10 cellular contexts compared by ENCODE assay signal in the genomic region with DNA sequence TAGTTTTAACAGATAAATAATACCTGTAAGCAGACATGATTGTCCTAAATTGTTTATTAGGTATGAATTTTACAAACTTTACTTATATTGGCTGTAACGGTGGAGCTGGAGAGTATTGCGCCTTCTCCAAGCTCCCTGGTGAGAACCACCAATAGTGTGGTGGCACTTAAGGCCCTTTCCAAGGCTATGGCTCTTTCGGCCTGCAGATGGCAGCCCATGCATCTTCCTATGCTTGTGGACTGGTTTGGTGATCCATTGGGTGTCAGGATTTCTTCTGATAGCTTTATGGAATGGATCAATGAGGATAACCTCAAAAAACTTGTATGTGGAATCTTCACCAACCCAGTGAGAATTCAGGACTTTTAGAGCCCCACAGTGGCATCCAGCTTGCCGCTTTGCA. TPM values are rescaled to one million over a fixed set of nuclear protein-coding genes. Genes with fewer than 3 reads are reported as not detected.
DNase-seq lines count a peak whose midpoint lies in the region; ATAC-seq, FAIRE-seq and TF ChIP-seq lines count a peak whose summit lies in the region.
"Had no signal": no experiment of that assay in that cellular context is flagged by ENCODE, and none has a peak within 500 bp of the region (broad histone marks: within the 10 kb centered on the region; RNA-seq: fewer than 3 reads in every experiment).

No MANE protein-coding gene starts in this region.

- no peak overlapping the region for H3K27ac Mint-ChIP-seq in activated CD8-positive, alpha-beta memory T cell treated with anti-CD3 and anti-CD28 coated beads, Interleukin-2, amount 10 ng/mL, durations not matched to agents 7 days and 5 days
- H3K27ac Mint-ChIP-seq: activated naive CD4-positive, alpha-beta T cell treated with anti-CD3 and anti-CD28 coated beads, Interleukin-2, amount 50 U/mL, for 24 hours had no signal

- H3K4me1 ChIP-seq in smooth muscle cell (ENCODE audit: low read depth): no peaks in the 10 kb centered on the region

- CTCF ChIA-PET in activated CD8-positive, alpha-beta memory T cell treated with anti-CD3 and anti-CD28 coated beads, Interleukin-2, amount 10 ng/mL, durations not matched to agents 7 days and 5 days (lab: Charles Lee): interaction anchor here (1.4 kb wide), 1 partner anchor 9 kb away, joined by 4 read pairs; no protein-coding TSS in a partner anchor

- H3K27me3 Mint-ChIP-seq in activated CD8-positive, alpha-beta memory T cell treated with anti-CD3 and anti-CD28 coated beads, Interleukin-2, amount 10 ng/mL, durations not matched to agents 7 days and 5 days: no peaks in the 10 kb centered on the region
- H3K27me3 Mint-ChIP-seq: activated naive CD4-positive, alpha-beta T cell treated with anti-CD3 and anti-CD28 coated beads, Interleukin-2, amount 50 U/mL, for 24 hours had no signal

- H2AFZ ChIP-seq in smooth muscle cell (ENCODE audit: low read depth): no peak overlapping the region

- H4K20me1 ChIP-seq in smooth muscle cell (ENCODE audit: low read depth): peaks cover 24% of the 10 kb centered on the region

- WGBS in smooth muscle cell (ENCODE audit: low lambda C conversion rate): 59% methylated on average over 4 of the region's 4 CpGs

- DNase-seq in activated CD8-positive, alpha-beta memory T cell treated with anti-CD3 and anti-CD28 coated beads, Interleukin-2, amount 10 ng/mL, durations not matched to agents 7 days and 5 days: peak; percentile 41
- DNase-seq in activated CD8-positive, alpha-beta memory T cell treated with anti-CD3 and anti-CD28 coated beads for 24 hours: no peak
- DNase-seq in HUDEP-2 (lab: John Stamatoyannopoulos, UW; ENCODE audit: unreplicated experiment in 76 of 76) (peak in 48 of 76 experiments; percentile 1 to 45 (median 14)), cardiac fibroblast (ENCODE audit: low read depth in 2 of 2) (peak; percentile 40 to 53), smooth muscle cell (lab: John Stamatoyannopoulos, UW; ENCODE audit: unreplicated experiment) (no peak), D721Med (ENCODE audit: insufficient read length, low spot score) (no peak), NCI-H1417 treated with DMSO at 0.1 percent for 48 hours (lab: John Stamatoyannopoulos, UW) (no peak)
- DNase-seq: NCI-H226 had no signal

- no peaks in the 10 kb centered on the region for H3F3A ChIP-seq in smooth muscle cell (ENCODE audit: low read depth)

- H3K4me2 ChIP-seq in smooth muscle cell: no peak overlapping the region

- H3K4me3 ChIP-seq in cardiac fibroblast (replicated peaks in 1 of 2; ENCODE audit: low read depth in 2 of 2, low read length in 2 of 2): no peak overlapping the region
- H3K4me3 ChIP-seq in smooth muscle cell: no peak overlapping the region

- FAIRE-seq in D721Med (lab: Jason Lieb, UNC): no peak

- H3K36me3 Mint-ChIP-seq in activated CD8-positive, alpha-beta memory T cell treated with anti-CD3 and anti-CD28 coated beads, Interleukin-2, amount 10 ng/mL, durations not matched to agents 7 days and 5 days: peaks cover 1% of the 10 kb centered on the region
- H3K36me3 Mint-ChIP-seq: activated naive CD4-positive, alpha-beta T cell treated with anti-CD3 and anti-CD28 coated beads, Interleukin-2, amount 50 U/mL, for 24 hours had no signal

- no peak overlapping the region for H3K27ac ChIP-seq in smooth muscle cell (ENCODE audit: low read depth)

- no peak overlapping the region for H3K4me3 Mint-ChIP-seq in activated CD8-positive, alpha-beta memory T cell treated with anti-CD3 and anti-CD28 coated beads, Interleukin-2, amount 10 ng/mL, durations not matched to agents 7 days and 5 days
- H3K4me3 Mint-ChIP-seq: activated naive CD4-positive, alpha-beta T cell treated with anti-CD3 and anti-CD28 coated beads, Interleukin-2, amount 50 U/mL, for 24 hours had no signal

- no peaks in the 10 kb centered on the region for H3K36me3 ChIP-seq in smooth muscle cell (ENCODE audit: low read depth)

- H3K79me2 ChIP-seq in smooth muscle cell (ENCODE audit: low read depth): peaks cover 87% of the 10 kb centered on the region

- no peaks in the 10 kb centered on the region for H3K27me3 ChIP-seq in smooth muscle cell (ENCODE audit: low read depth)

- peaks cover 2% of the 10 kb centered on the region for H3K4me1 Mint-ChIP-seq in activated CD8-positive, alpha-beta memory T cell treated with anti-CD3 and anti-CD28 coated beads, Interleukin-2, amount 10 ng/mL, durations not matched to agents 7 days and 5 days

- no peaks in the 10 kb centered on the region for H3K9me3 ChIP-seq in smooth muscle cell (replicated peaks; ENCODE audit: low read depth)

- TF ChIP-seq CTCF in cardiac fibroblast (IDR thresholded peaks at IDR 0.05; ENCODE audit: low read depth, low read length) (peak; percentile 46), smooth muscle cell (IDR thresholded peaks at IDR 0.05; ENCODE audit: borderline replicate concordance, insufficient read depth, poor library complexity, severe bottlenecking) (peak; percentile 6), D721Med (IDR thresholded peaks at IDR 0.05; ENCODE audit: insufficient read depth, missing control alignments) (no peak)

- no peak overlapping the region for H3K9ac ChIP-seq in smooth muscle cell (ENCODE audit: low read depth)

- H3K9me3 Mint-ChIP-seq in activated CD8-positive, alpha-beta memory T cell treated with anti-CD3 and anti-CD28 coated beads, Interleukin-2, amount 10 ng/mL, durations not matched to agents 7 days and 5 days (ENCODE audit: low read depth): no peaks in the 10 kb centered on the region
- H3K9me3 Mint-ChIP-seq: activated naive CD4-positive, alpha-beta T cell treated with anti-CD3 and anti-CD28 coated beads, Interleukin-2, amount 50 U/mL, for 24 hours had no signal

- peak; percentile 61 for ATAC-seq in activated CD8-positive, alpha-beta memory T cell treated with anti-CD3 and anti-CD28 coated beads, Interleukin-2, amount 10 ng/mL, durations not matched to agents 7 days and 5 days
- ATAC-seq in GM21447 (IDR thresholded peaks at IDR 0.05; ENCODE audit: unreplicated experiment): no peak

RNA-seq across cellular contexts. Expression of a gene that starts 7.8 kb away (rescaled TPM):
- total RNA-seq in activated CD8-positive, alpha-beta memory T cell treated with anti-CD3 and anti-CD28 coated beads, Interleukin-2, amount 10 ng/mL, durations not matched to agents 7 days and 5 days: 10 to 100 TPM; 13.4 to 15.3 TPM
- total RNA-seq in smooth muscle cell: 18.8 and 19.1 TPM in 2 replicates
- 6.9 and 9.0 TPM in 2 replicates for polyA plus RNA-seq in smooth muscle cell

Comparison
In these comparisons a context has a peak if more than half of its experiments do, and no peak if none do; other contexts are left out.
1. DNase-seq: peak in activated CD8-positive, alpha-beta memory T cell treated with anti-CD3 and anti-CD28 coated beads, Interleukin-2, amount 10 ng/mL, durations not matched to agents 7 days and 5 days (single experiment), HUDEP-2 (48 of 76) and cardiac fibroblast (2 of 2); none in activated CD8-positive, alpha-beta memory T cell treated with anti-CD3 and anti-CD28 coated beads for 24 hours (single experiment), smooth muscle cell (single experiment), D721Med (single experiment) and NCI-H1417 treated with DMSO at 0.1 percent for 48 hours (single experiment).